Comparison of ENCODE assay signal across 20 cellular contexts in the genomic region with DNA sequence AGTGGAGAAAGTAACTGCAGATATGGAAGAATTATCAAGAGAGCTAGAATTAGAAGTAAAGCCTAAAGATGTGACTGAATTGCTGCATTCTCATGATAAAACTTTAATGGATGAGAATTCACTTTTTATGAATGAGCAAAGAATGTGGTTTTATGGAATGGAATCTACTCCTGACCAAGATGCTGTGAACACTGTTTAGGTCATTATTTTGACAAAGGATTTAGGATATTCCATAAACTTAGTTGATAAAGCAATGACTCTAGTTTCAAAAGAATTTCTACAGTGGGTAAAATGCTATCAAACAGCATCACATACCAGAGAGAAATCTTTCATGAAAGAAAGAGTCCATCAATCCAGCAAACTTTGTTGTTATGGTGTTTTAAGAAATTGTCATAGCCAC.
DNase-seq lines count a peak whose midpoint lies in the region; ATAC-seq, FAIRE-seq and TF ChIP-seq lines count a peak whose summit lies in the region.
"Had no signal": no experiment of that assay in that cellular context is flagged by ENCODE, and none has a peak within 500 bp of the region (broad histone marks: within the 10 kb centered on the region; RNA-seq: fewer than 3 reads in every experiment).

No MANE protein-coding gene starts in this region.

- TF ChIP-seq CTCF in AG09309 (IDR thresholded peaks at IDR 0.05; ENCODE audit: control insufficient read depth, insufficient read depth, low read depth, low read length, missing control alignments) = no peak
- no peak for TF ChIP-seq CTCF in coronary artery (IDR thresholded peaks at IDR 0.05)

- H3K27ac ChIP-seq in coronary artery = no peak overlapping the region
- H3K27ac ChIP-seq: SJCRH30 had no signal

- FAIRE-seq in H54 (lab: Jason Lieb, UNC) = peak; percentile 60
- FAIRE-seq: GM19239 had no signal

- DNase-seq in AG09309 (ENCODE audit: low read depth) = peak; percentile 7
- DNase-seq in H54 (ENCODE audit: insufficient read length, low spot score) = no peak
- DNase-seq in amniotic epithelial cell (ENCODE audit: low read depth) = peak; percentile 76
- peak; percentile 33 for DNase-seq in iris pigment epithelial cell (ENCODE audit: low read depth)
- DNase-seq in coronary artery (ENCODE audit: low spot score) = no peak
- no peak for DNase-seq in SKM-1 (lab: John Stamatoyannopoulos, UW; ENCODE audit: unreplicated experiment)
- DNase-seq: 8988T, C1 segment of cervical spinal cord, DND-41, Karpas-422, NCI-H1930, NCI-H2171 treated with DMSO at 0.1 percent for 48 hours, NCI-H774, PC-3, SJCRH30, T-helper 2 cell had no signal

- no peak for ATAC-seq in HG03108 (IDR thresholded peaks at IDR 0.05; ENCODE audit: unreplicated experiment)
- no peak for ATAC-seq in GM21515 (IDR thresholded peaks at IDR 0.05; ENCODE audit: unreplicated experiment)
- ATAC-seq: PC-3 had no signal

- H3K4me3 ChIP-seq in AG09309 (ENCODE audit: control insufficient read depth, low read depth, low read length) (no peak overlapping the region), coronary artery (no peak overlapping the region)
- H3K4me3 ChIP-seq: HAP-1, SJCRH30 had no signal

- TF ChIP-seq POLR2A in H54 (IDR thresholded peaks at IDR 0.05; ENCODE audit: low read depth, low read length) = no peak

Comparison
In these comparisons a context has a peak if more than half of its experiments do, and no peak if none do; other contexts are left out.
1. DNase-seq: peak in AG09309 (single experiment), amniotic epithelial cell (single experiment) and iris pigment epithelial cell (single experiment); none in H54 (single experiment), coronary artery (single experiment) and SKM-1 (single experiment).